In genomic region chr12:26205298-26205697, GRCh38 we compare ENCODE assay signal across 22 cellular contexts. TPM values are rescaled to one million over a fixed set of nuclear protein-coding genes. Genes with fewer than 3 reads are reported as not detected.
DNase-seq lines count a peak whose midpoint lies in the region; ATAC-seq and TF ChIP-seq lines count a peak whose summit lies in the region.
"Had no signal": no experiment of that assay in that cellular context is flagged by ENCODE, and none has a peak within 500 bp of the region (broad histone marks: within the 10 kb centered on the region; RNA-seq: fewer than 3 reads in every experiment).

No MANE protein-coding gene starts in this region.

- no peak overlapping the region for H3K18ac ChIP-seq in neuronal stem cell (ENCODE audit: low read length)

- no peak overlapping the region for H3K9ac ChIP-seq in neuronal stem cell (ENCODE audit: low read depth, low read length, poor library complexity)
- H3K9ac ChIP-seq: GM23248 had no signal

- no peaks in the 10 kb centered on the region for H3K79me1 ChIP-seq in neuronal stem cell (ENCODE audit: low read depth, low read length)

- peak overlapping the region; percentile 57 for H2AFZ ChIP-seq in neuronal stem cell (ENCODE audit: low read length)

- H3K23ac ChIP-seq in neuronal stem cell (ENCODE audit: low read depth, low read length, poor library complexity): no peak overlapping the region

- H3K4ac ChIP-seq in neuronal stem cell (ENCODE audit: low read length): no peak overlapping the region

- no peak overlapping the region for H2BK15ac ChIP-seq in neuronal stem cell (ENCODE audit: low read length)

- H3K14ac ChIP-seq in neuronal stem cell (ENCODE audit: low read length): no peak overlapping the region

- no peak overlapping the region for H3K4me2 ChIP-seq in neuronal stem cell (ENCODE audit: insufficient read depth, low read length, poor library complexity, severe bottlenecking)

- H3K4me3 ChIP-seq in ectodermal cell (ENCODE audit: insufficient read depth, low read depth, low read length) (no peak overlapping the region), neuronal stem cell (ENCODE audit: low read length in 2 of 2) (no peak overlapping the region), tibial artery (peak overlapping the region; percentile 2 to 12)
- H3K4me3 ChIP-seq: GM23248, HAP-1 had no signal

- H4K8ac ChIP-seq in neuronal stem cell (ENCODE audit: low read depth, low read length): no peak overlapping the region

- no peak overlapping the region for H2AK5ac ChIP-seq in neuronal stem cell (ENCODE audit: low read depth, low read length)

- H2BK120ac ChIP-seq in neuronal stem cell (ENCODE audit: low read depth, low read length): no peak overlapping the region

- 94 to 95% methylated on average over 2 of the region's 2 CpGs for WGBS in ectodermal cell, 2 experiments
- no CpG with 5 or more reads among the region's 2 CpGs for WGBS in neuronal stem cell (ENCODE audit: extremely low coverage in 2 of 2, insufficient read length in 2 of 2, insufficient replicate concordance in 1 of 2), 2 donors

- H3K36me3 ChIP-seq in ectodermal cell (ENCODE audit: control insufficient read depth, insufficient read depth, low read length): no peaks in the 10 kb centered on the region
- no peaks in the 10 kb centered on the region for H3K36me3 ChIP-seq in neuronal stem cell (replicated peaks in 1 of 2; ENCODE audit: control insufficient read depth in 2 of 2, insufficient read depth in 2 of 2, low read length in 2 of 2)
- H3K36me3 ChIP-seq in tibial artery: no peaks in the 10 kb centered on the region
- H3K36me3 ChIP-seq: HAP-1 had no signal

- H3K4me1 ChIP-seq in ectodermal cell (ENCODE audit: control insufficient read depth, insufficient read depth, low read length) (peaks cover 7% of the 10 kb centered on the region), neuronal stem cell (ENCODE audit: control insufficient read depth in 2 of 2, insufficient read depth in 1 of 2, low read depth in 1 of 2, low read length in 2 of 2) (peaks cover 0 to 18% of the 10 kb centered on the region in 2 donors), tibial artery (peaks cover 0 to 24% (median 4%) of the 10 kb centered on the region in 4 donors), foreskin keratinocyte (no peaks in the 10 kb centered on the region)
- H3K4me1 ChIP-seq: HAP-1 had no signal

- no peak overlapping the region for H4K91ac ChIP-seq in neuronal stem cell (ENCODE audit: low read depth, low read length, poor library complexity)

- H3K27ac ChIP-seq in ectodermal cell (ENCODE audit: insufficient read depth, low read depth, low read length, poor library complexity, severe bottlenecking) (peak overlapping the region; percentile 36), neuronal stem cell (replicated peaks; ENCODE audit: low read length) (no peak overlapping the region), tibial artery (no peak overlapping the region), foreskin keratinocyte (no peak overlapping the region)
- H3K27ac ChIP-seq: 22Rv1, GM23248 had no signal

- DNase-seq in NCI-H1105 treated with DMSO at 0.1 percent for 48 hours (lab: John Stamatoyannopoulos, UW): peak; percentile 29
- no peak for DNase-seq in NCI-H1105 (lab: John Stamatoyannopoulos, UW)
- no peak for DNase-seq in neuronal stem cell (ENCODE audit: low spot score)
- no peak for DNase-seq in tibial artery
- DNase-seq in Ammon's horn (ENCODE audit: low spot score): no peak
- DNase-seq in NCI-H146 (lab: John Stamatoyannopoulos, UW): no peak
- no peak for DNase-seq in foreskin keratinocyte
- DNase-seq: AML-193, DMS79, IMR-90, NCI-H1048, NCI-H1694, NCI-H2081 treated with DMSO at 0.1 percent for 48 hours, NCI-H2227 treated with DMSO at 0.1 percent for 48 hours, NCI-H524, NCI-H82, OCI-M1, SHP77 had no signal

- ATAC-seq in foreskin keratinocyte: no peak

- H2BK12ac ChIP-seq in neuronal stem cell (ENCODE audit: low read length): no peak overlapping the region

- TF ChIP-seq CTCF in tibial artery (IDR thresholded peaks at IDR 0.05): no peak
- no peak for TF ChIP-seq CTCF in foreskin keratinocyte (conservative IDR thresholded peaks at IDR 0.05)

- H3K27me3 ChIP-seq in ectodermal cell (ENCODE audit: control insufficient read depth, insufficient read depth, low read length, poor library complexity, severe bottlenecking): no peaks in the 10 kb centered on the region
- H3K27me3 ChIP-seq in neuronal stem cell (ENCODE audit: control insufficient read depth in 3 of 3, insufficient read depth in 3 of 3, low read depth in 1 of 3, low read length in 3 of 3): no peaks in the 10 kb centered on the region
- no peaks in the 10 kb centered on the region for H3K27me3 ChIP-seq in tibial artery
- peaks cover 2% of the 10 kb centered on the region for H3K27me3 ChIP-seq in foreskin keratinocyte

- intact Hi-C loops in tibial artery (cut with DNase I; ENCODE audit: low total_unique reads): no loop called here

- H3K9me3 ChIP-seq in ectodermal cell (ENCODE audit: control insufficient read depth, low read length) (no peaks in the 10 kb centered on the region), neuronal stem cell (replicated peaks in 1 of 2; ENCODE audit: control insufficient read depth in 2 of 2, insufficient read depth in 1 of 2, low read depth in 1 of 2, low read length in 2 of 2) (no peaks in the 10 kb centered on the region), tibial artery (no peaks in the 10 kb centered on the region)
- H3K9me3 ChIP-seq: HAP-1 had no signal

- no peak overlapping the region for H2BK5ac ChIP-seq in neuronal stem cell (ENCODE audit: low read length)

RNA-seq across cellular contexts. Expression of gene SSPN, which starts 9.9 kb away (rescaled TPM):
- polyA plus RNA-seq in ectodermal cell (2013, experiment 1 of 4): 1.2 TPM
- 0.69 TPM for polyA plus RNA-seq in ectodermal cell (2013, experiment 2 of 4)
- 1.2 TPM for polyA plus RNA-seq in ectodermal cell (2013, experiment 3 of 4)
- polyA plus RNA-seq in ectodermal cell (2013, experiment 4 of 4): 1.7 TPM
- 0.71 TPM for polyA plus RNA-seq in neuronal stem cell (2013, experiment 1 of 2)
- 1.1 TPM for polyA plus RNA-seq in neuronal stem cell (2013, experiment 2 of 2)
- total RNA-seq in foreskin keratinocyte: 0.49 and 0.51 TPM in 2 replicates
- polyA plus RNA-seq in foreskin keratinocyte: 0.21 and 0.24 TPM in 2 replicates

Comparison
In these comparisons a context has a peak if more than half of its experiments do, and no peak if none do; other contexts are left out.
1. H3K4me3 ChIP-seq: peak in tibial artery (2 of 2); none in ectodermal cell (single experiment) and neuronal stem cell (0 of 2).